8 cellular contexts compared by ENCODE assay signal in the genomic region with DNA sequence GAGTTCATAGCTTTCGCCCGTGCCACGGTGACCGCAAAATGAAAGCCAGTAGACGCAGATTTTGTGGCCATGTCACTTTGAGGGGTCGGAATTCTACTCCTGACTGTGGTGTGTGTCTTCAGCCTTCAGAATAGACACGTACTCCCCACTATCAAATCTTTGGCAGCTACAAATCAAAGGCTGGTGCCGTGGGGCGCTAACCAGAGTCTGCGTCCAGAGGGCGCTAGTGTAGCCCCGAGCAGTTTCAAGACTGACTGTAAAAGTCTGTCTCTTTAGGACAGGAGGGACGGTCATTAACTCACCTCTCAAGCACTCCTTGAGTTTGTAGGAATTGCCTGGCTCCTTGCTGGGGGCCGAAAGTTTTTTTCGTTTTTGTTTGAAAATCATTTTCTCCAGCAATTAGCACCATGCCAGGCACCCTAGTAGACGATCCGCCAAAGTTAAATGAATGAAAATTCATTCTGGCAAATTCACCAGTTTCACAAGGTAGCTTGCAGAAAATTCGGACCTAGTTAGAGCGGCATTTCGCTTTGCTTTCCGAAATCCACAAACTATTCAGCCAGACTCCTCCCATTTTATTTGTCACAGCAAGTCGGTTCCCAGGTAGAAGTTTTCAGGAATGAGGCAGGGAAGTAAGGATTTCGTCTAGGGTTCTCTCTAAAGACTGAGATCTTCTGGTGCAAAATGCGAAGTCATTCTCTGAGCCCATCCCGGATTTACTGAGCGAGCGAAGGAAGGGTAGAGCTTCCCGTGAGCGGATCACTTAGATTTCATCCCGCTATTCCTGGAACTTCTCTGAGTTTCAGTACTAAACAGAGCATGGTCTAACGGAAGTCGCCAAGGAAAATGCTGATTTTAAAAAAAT. TPM values are rescaled to one million over a fixed set of nuclear protein-coding genes. Genes with fewer than 3 reads are reported as not detected.
DNase-seq lines count a peak whose midpoint lies in the region; ATAC-seq, FAIRE-seq and TF ChIP-seq lines count a peak whose summit lies in the region.

No MANE protein-coding gene starts in this region.

- no peaks in the 10 kb centered on the region for H3K36me3 Mint-ChIP-seq in CD8-positive, alpha-beta memory T cell

- no peaks in the 10 kb centered on the region for H3K9me2 ChIP-seq in PC-9 (ENCODE audit: insufficient read depth)

- H3K36me3 ChIP-seq in CD8-positive, alpha-beta memory T cell (ENCODE audit: insufficient read depth, low read length), result no peaks in the 10 kb centered on the region
- H3K36me3 ChIP-seq in PC-9 (ENCODE audit: low read depth), result no peaks in the 10 kb centered on the region
- H3K36me3 ChIP-seq in heart left ventricle, result no peaks in the 10 kb centered on the region
- H3K36me3 ChIP-seq in skeletal muscle satellite cell (ENCODE audit: insufficient read depth, low read length), result no peaks in the 10 kb centered on the region
- no peaks in the 10 kb centered on the region for H3K36me3 ChIP-seq in prostate gland

- 3 to 6% (median 4%) methylated on average over 32 of the region's 32 CpGs for WGBS in heart left ventricle, 4 donors
- 6% methylated on average over 32 of the region's 32 CpGs for WGBS in prostate gland

- H3K27me3 Mint-ChIP-seq in CD8-positive, alpha-beta memory T cell, result peaks cover 53 to 75% of the 10 kb centered on the region in 2 donors

- ATAC-seq in heart left ventricle (peak in 3 of 4 donors; percentile 60 to 81 (median 67)), GM21515 (IDR thresholded peaks at IDR 0.05; ENCODE audit: unreplicated experiment) (no peak)

- no peaks in the 10 kb centered on the region for H3F3A ChIP-seq in PC-9 (ENCODE audit: insufficient read depth, low read depth)

- no peaks in the 10 kb centered on the region for H4K20me1 ChIP-seq in PC-9 (ENCODE audit: insufficient read depth)

- CTCF ChIA-PET in CD8-positive, alpha-beta memory T cell (lab: Charles Lee), result interaction anchor here (0.7 to 2.6 kb wide), 11 partner anchors 9 to 233 kb away, joined by 3 to 14 read pairs (median 4); partner anchors contain the start of gene CALCB
- CTCF ChIA-PET in PC-9 (lab: Charles Lee), result no interaction called here

- peak overlapping the region; percentile 26 for H3K4me3 ChIP-seq in CD8-positive, alpha-beta memory T cell (ENCODE audit: low read length)
- H3K4me3 ChIP-seq in PC-9, result no peak overlapping the region
- peak overlapping the region in 9 of 12 donors; percentile 14 to 47 (median 37) for H3K4me3 ChIP-seq in heart left ventricle
- H3K4me3 ChIP-seq in skeletal muscle satellite cell (ENCODE audit: low read length), result no peak overlapping the region
- no peak overlapping the region for H3K4me3 ChIP-seq in prostate gland

- peaks cover 32 to 35% (median 33%) of the 10 kb centered on the region in 3 donors for H3K4me1 Mint-ChIP-seq in CD8-positive, alpha-beta memory T cell

- intact Hi-C loops in PC-9 (cut with micrococcal nuclease; ENCODE audit: unreplicated experiment), result no loop called here
- intact Hi-C loops in heart left ventricle (cut with DNase I), result loop anchor here in 5 of 10 donors (5.0 to 10.0 kb wide), 3 partner anchors 97 to 230 kb away; partner anchors contain the start of gene CALCB (in 3 of the 5)
- intact Hi-C loops in prostate gland (cut with DNase I), result no loop called here

- TF ChIP-seq POLR2A in H54 (IDR thresholded peaks at IDR 0.05; ENCODE audit: low read depth, low read length) (no peak), heart left ventricle (IDR thresholded peaks at IDR 0.05) (no peak), prostate gland (IDR thresholded peaks at IDR 0.05) (no peak)

- TF ChIP-seq CTCF in PC-9 (conservative IDR thresholded peaks at IDR 0.05) (peak; percentile 47), heart left ventricle (IDR thresholded peaks at IDR 0.05) (peak; percentile 23 to 61 (median 46)), prostate gland (IDR thresholded peaks at IDR 0.05) (no peak)

- H2AFZ ChIP-seq in PC-9, result no peak overlapping the region

- H3K79me2 ChIP-seq in PC-9 (ENCODE audit: low read depth), result no peaks in the 10 kb centered on the region

- peaks cover 45% of the 10 kb centered on the region for H3K27me3 ChIP-seq in CD8-positive, alpha-beta memory T cell (ENCODE audit: insufficient read depth, low read length, poor library complexity, severe bottlenecking)
- no peaks in the 10 kb centered on the region for H3K27me3 ChIP-seq in PC-9 (ENCODE audit: insufficient read depth, low read depth)
- H3K27me3 ChIP-seq in heart left ventricle, result peaks cover 30 to 90% (median 64%) of the 10 kb centered on the region in 9 donors
- peaks cover 73% of the 10 kb centered on the region for H3K27me3 ChIP-seq in skeletal muscle satellite cell (ENCODE audit: control insufficient read depth, insufficient read depth, low read length)
- peaks cover 16% of the 10 kb centered on the region for H3K27me3 ChIP-seq in prostate gland (replicated peaks; ENCODE audit: insufficient read depth)

- peaks cover 25% of the 10 kb centered on the region for H3K4me1 ChIP-seq in CD8-positive, alpha-beta memory T cell (ENCODE audit: insufficient read depth, low read length)
- H3K4me1 ChIP-seq in PC-9 (replicated peaks; ENCODE audit: insufficient read depth) (no peaks in the 10 kb centered on the region), heart left ventricle (peaks cover 0 to 36% (median 14%) of the 10 kb centered on the region in 12 donors), skeletal muscle satellite cell (ENCODE audit: control insufficient read depth, insufficient read depth, low read length) (peaks cover 20% of the 10 kb centered on the region), prostate gland (replicated peaks) (peaks cover 7% of the 10 kb centered on the region)

- no peak overlapping the region for H3K27ac Mint-ChIP-seq in CD8-positive, alpha-beta memory T cell

- FAIRE-seq in H54 (lab: Jason Lieb, UNC), result no peak

- H3K4me3 Mint-ChIP-seq in CD8-positive, alpha-beta memory T cell, result peak overlapping the region; percentile 74 to 85 (median 80)

- peak overlapping the region; percentile 23; the same call in 1 of the 2 replicates for H3K4me2 ChIP-seq in PC-9
- peak overlapping the region; percentile 65 for H3K4me2 ChIP-seq in skeletal muscle satellite cell (ENCODE audit: low read length)

- POLR2A ChIA-PET in CD8-positive, alpha-beta memory T cell (lab: Charles Lee), result no interaction called here
- POLR2A ChIA-PET in PC-9 (lab: Charles Lee; ENCODE audit: unreplicated experiment), result no interaction called here

- peak in 4 of 5 donors; percentile 27 to 62 (median 44) for DNase-seq in CD8-positive, alpha-beta memory T cell
- DNase-seq in H54 (ENCODE audit: insufficient read length, low spot score), result peak; percentile 21
- peak in 1 of 2 experiments; percentile 9 for DNase-seq in PC-9
- DNase-seq in activated gamma-delta T cell treated with anti-CD3 and anti-CD28 coated beads, Interleukin-2, amount 50 U/mL, for 16 hours (ENCODE audit: low read depth), result peak; percentile 18
- peak in 3 of 5 donors; percentile 38 to 61 (median 44) for DNase-seq in heart left ventricle
- DNase-seq in prostate gland (ENCODE audit: low spot score), result no peak

- no peaks in the 10 kb centered on the region for H3K9me3 Mint-ChIP-seq in CD8-positive, alpha-beta memory T cell

- no peak overlapping the region for H3K27ac ChIP-seq in CD8-positive, alpha-beta memory T cell (ENCODE audit: low read depth, low read length)
- H3K27ac ChIP-seq in PC-9, result no peak overlapping the region
- H3K27ac ChIP-seq in heart left ventricle, result no peak overlapping the region
- no peak overlapping the region for H3K27ac ChIP-seq in prostate gland

- no peaks in the 10 kb centered on the region for H3K9me3 ChIP-seq in CD8-positive, alpha-beta memory T cell (ENCODE audit: low read length)
- no peaks in the 10 kb centered on the region for H3K9me3 ChIP-seq in PC-9 (ENCODE audit: insufficient read depth, low read depth)
- no peaks in the 10 kb centered on the region for H3K9me3 ChIP-seq in heart left ventricle
- H3K9me3 ChIP-seq in skeletal muscle satellite cell (replicated peaks; ENCODE audit: low read length), result no peaks in the 10 kb centered on the region
- H3K9me3 ChIP-seq in prostate gland, result no peaks in the 10 kb centered on the region

- no TSS peak for BruUV-seq in PC-9 (replicated peaks; lab: Mats Ljungman, UMichigan)

- no peak overlapping the region for H3K9ac ChIP-seq in skeletal muscle satellite cell (ENCODE audit: low read depth, low read length)

RNA-seq across cellular contexts. Expression of gene CALCA, which starts 2.8 kb away (rescaled TPM):
- not detected for total RNA-seq in CD8-positive, alpha-beta memory T cell
- polyA plus RNA-seq in CD8-positive, alpha-beta memory T cell, result not detected
- total RNA-seq in PC-9 (2021) (not detected in 2 replicates), heart left ventricle (1 to 10 TPM in 2 of 9 donors, under 1 TPM in 1, not detected in 6; 0.28 to 4.7 (median 2.9) TPM), prostate gland (1 to 10 TPM in 1 of 2 donors, not detected in 1; 4.1 TPM)
- 1 to 10 TPM in 1 of 2 donors, not detected in 1; 2.1 TPM for polyA plus RNA-seq in heart left ventricle
- total RNA-seq in skeletal muscle satellite cell (2012; rRNA removed), result 0.25 TPM in 1 of 2 replicates, not detected in the other

Comparison
In these comparisons a context has a peak if more than half of its experiments do, and no peak if none do; other contexts are left out.
1. H3K4me3 ChIP-seq: peak in CD8-positive, alpha-beta memory T cell (single experiment) and heart left ventricle (9 of 12); none in PC-9 (single experiment), skeletal muscle satellite cell (single experiment) and prostate gland (0 of 2).
2. CTCF ChIP-seq: peak in PC-9 (single experiment) and heart left ventricle (12 of 12); none in prostate gland (0 of 4).